ENCODE assay signal across 8 cellular contexts in the genomic region with DNA sequence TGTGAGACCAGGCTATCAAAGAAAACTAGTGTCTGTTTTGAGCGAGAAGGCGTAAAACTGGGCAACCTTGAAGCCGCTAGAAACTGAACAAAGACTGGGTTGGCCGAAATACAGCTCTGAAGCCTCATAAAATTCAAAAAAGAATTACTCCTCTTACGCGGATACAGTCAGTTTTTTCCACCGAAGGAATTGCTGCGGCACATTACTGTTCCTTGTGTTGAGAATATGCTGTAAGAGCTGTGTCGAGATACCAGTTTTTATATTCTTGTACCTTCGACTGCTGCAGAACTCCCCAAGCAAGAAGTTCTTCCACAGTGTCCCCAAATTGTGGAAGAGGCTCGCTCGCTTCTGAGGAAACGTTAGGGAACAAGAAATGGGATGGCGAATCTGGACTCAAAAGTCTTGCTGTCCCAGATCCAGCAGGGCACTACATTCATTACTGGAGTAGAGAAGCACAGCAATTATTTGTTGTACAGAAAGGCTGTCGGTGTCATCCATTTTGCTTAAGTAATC. TPM values are rescaled to one million over a fixed set of nuclear protein-coding genes. Genes with fewer than 3 reads are reported as not detected.
A peak's percentile ranks its signal among the peaks of the same experiment; 100 is the strongest.
DNase-seq lines count a peak whose midpoint lies in the region; ATAC-seq, FAIRE-seq and TF ChIP-seq lines count a peak whose summit lies in the region.

No MANE protein-coding gene starts in this region.

- H4K20me1 ChIP-seq in IMR-90 (ENCODE audit: insufficient read depth, low read length): no peaks in the 10 kb centered on the region; the same call in 1 of the 2 replicates

- no peaks in the 10 kb centered on the region for H3K9me1 ChIP-seq in IMR-90 (ENCODE audit: insufficient read depth, low read length)

- peak overlapping the region; percentile 78 for H4K5ac ChIP-seq in IMR-90 (ENCODE audit: low read depth, low read length)

- WGBS in A549 (ENCODE audit: missing lambda C conversion rate): 4% methylated on average over 15 of the region's 15 CpGs
- 20% methylated on average over 2 of the region's 15 CpGs; no CpG with 5 or more reads in 1 of the 2 experiments for WGBS in IMR-90 (ENCODE audit: extremely low coverage in 2 of 2, insufficient read length in 1 of 2), 2 experiments

- no peaks in the 10 kb centered on the region for H3K27me3 ChIP-seq in IMR-90 (ENCODE audit: control insufficient read depth, insufficient read depth, low read length)
- H3K27me3 ChIP-seq in tibial artery: no peaks in the 10 kb centered on the region

- TF ChIP-seq EP300 in A549 (IDR thresholded peaks at IDR 0.05): no peak

- H4K91ac ChIP-seq in IMR-90 (ENCODE audit: insufficient read depth, low read depth, low read length): peak overlapping the region; percentile 80

- peak overlapping the region; percentile 58; the same call in 1 of the 2 replicates for H3K18ac ChIP-seq in IMR-90 (ENCODE audit: low read depth, low read length)

- H3K4me2 ChIP-seq in A549 (peak overlapping the region; percentile 97), IMR-90 (ENCODE audit: low read depth, low read length) (peak overlapping the region; percentile 80)

- TF ChIP-seq RAD21 in A549 (conservative IDR thresholded peaks at IDR 0.05 in 1 of 2, IDR thresholded peaks at IDR 0.05 in 1 of 2) (no peak), IMR-90 (IDR thresholded peaks at IDR 0.05; ENCODE audit: low read length) (no peak)

- intact Hi-C loops in IMR-90 (cut with micrococcal nuclease) (no loop called here), tibial artery (cut with DNase I; ENCODE audit: low total_unique reads) (no loop called here)

- H2BK5ac ChIP-seq in IMR-90 (ENCODE audit: low read depth, low read length, poor library complexity, severe bottlenecking): peak overlapping the region; percentile 81

- dilution Hi-C loops in IMR-90 (cut with HindIII; ENCODE audit: low sequenced_read_pairs, unreplicated experiment): no loop called here

- H2BK20ac ChIP-seq in IMR-90 (ENCODE audit: low read depth, low read length): no peak overlapping the region

- CTCF ChIA-PET in A549 (lab: Yijun Ruan, JAX): interaction anchor here (0.9 kb wide), 1 partner anchor 35 kb away, joined by 3 read pairs; no protein-coding TSS in a partner anchor
- CTCF ChIA-PET in IMR-90 (lab: Yijun Ruan, JAX): no interaction called here

- TF ChIP-seq CTCF in A549 (IDR thresholded peaks at IDR 0.05): no peak
- TF ChIP-seq CTCF in IMR-90 (conservative IDR thresholded peaks at IDR 0.05; ENCODE audit: low read depth, low read length): no peak
- TF ChIP-seq CTCF in astrocyte of the spinal cord (IDR thresholded peaks at IDR 0.05; ENCODE audit: low read depth, low read length): no peak
- TF ChIP-seq CTCF in tibial artery (IDR thresholded peaks at IDR 0.05): no peak

- peak overlapping the region; percentile 90 for H3K14ac ChIP-seq in IMR-90 (replicated peaks; ENCODE audit: low read depth, low read length)

- no TSS peak for BruUV-seq in IMR-90 (replicated peaks; lab: Mats Ljungman, UMichigan)

- H3K36me3 ChIP-seq in IMR-90 (ENCODE audit: control insufficient read depth, insufficient read depth, low read length): peaks cover 3% of the 10 kb centered on the region
- H3K36me3 ChIP-seq in tibial artery: peaks cover 8 to 11% (median 10%) of the 10 kb centered on the region in 3 donors

- H3K4me1 ChIP-seq in A549: peaks cover 10% of the 10 kb centered on the region; the same call in 1 of the 3 replicates
- no peaks in the 10 kb centered on the region for H3K4me1 ChIP-seq in IMR-90 (ENCODE audit: control insufficient read depth, insufficient read depth, low read length)
- peaks cover 0 to 31% (median 11%) of the 10 kb centered on the region in 4 donors for H3K4me1 ChIP-seq in tibial artery

- H2AK5ac ChIP-seq in IMR-90 (ENCODE audit: low read depth, low read length): peak overlapping the region; percentile 41; the same call in 1 of the 2 replicates

- H3K9ac ChIP-seq in IMR-90 (ENCODE audit: low read depth, low read length): peak overlapping the region; percentile 76

- peaks cover 6 to 8% of the 10 kb centered on the region in 2 experiments; a peak in 3 of 4 replicates for H3K79me1 ChIP-seq in IMR-90 (ENCODE audit: low read depth in 1 of 2, low read length in 2 of 2)

- peak overlapping the region; percentile 81 to 96 for H4K8ac ChIP-seq in IMR-90 (ENCODE audit: low read depth in 2 of 2, low read length in 2 of 2)

- TF ChIP-seq POLR2A in A549 (IDR thresholded peaks at IDR 0.05; ENCODE audit: low read length) (no peak), IMR-90 (IDR thresholded peaks at IDR 0.05; ENCODE audit: low read depth, low read length) (no peak)

- no peaks in the 10 kb centered on the region for H3K9me3 ChIP-seq in A549
- no peaks in the 10 kb centered on the region for H3K9me3 ChIP-seq in IMR-90 (ENCODE audit: control insufficient read depth, insufficient read depth, low read length)
- H3K9me3 ChIP-seq in tibial artery: no peaks in the 10 kb centered on the region

- H2BK120ac ChIP-seq in IMR-90 (ENCODE audit: low read depth, low read length): peak overlapping the region; percentile 41; the same call in 1 of the 2 replicates

- in situ Hi-C loops in IMR-90 (cut with MboI; ENCODE audit: low sequenced_read_pairs): no loop called here
- in situ Hi-C loops in astrocyte of the spinal cord (cut with HindIII; ENCODE audit: low sequenced_read_pairs): no loop called here
- in situ Hi-C loops in KBM-7 (cut with MboI; ENCODE audit: low pct_unique_long_range_greater_than_20kb, low sequenced_read_pairs): no loop called here

- ATAC-seq in A549 (peak; percentile 38 to 48), GM18517 (IDR thresholded peaks at IDR 0.05; ENCODE audit: unreplicated experiment) (peak; percentile 25), IMR-90 (ENCODE audit: low read depth) (peak; percentile 25), left lobe of liver (peak; percentile 15)

- peak overlapping the region; percentile 33 for H2AK9ac ChIP-seq in IMR-90 (replicated peaks; ENCODE audit: low read depth, low read length, poor library complexity)

- peak overlapping the region; percentile 84 for H3K23ac ChIP-seq in IMR-90 (ENCODE audit: low read depth, low read length)

- peak overlapping the region; percentile 85 to 96 for H3K27ac ChIP-seq in A549
- H3K27ac ChIP-seq in IMR-90 (ENCODE audit: insufficient read depth, low read length): peak overlapping the region; percentile 70
- H3K27ac ChIP-seq in tibial artery: peak overlapping the region; percentile 83 to 86

- H3K4me3 ChIP-seq in A549 (peak overlapping the region; percentile 76), IMR-90 (ENCODE audit: insufficient read depth, low read depth, low read length) (peak overlapping the region; percentile 81), astrocyte of the spinal cord (ENCODE audit: low read depth, low read length) (peak overlapping the region; percentile 80), tibial artery (peak overlapping the region; percentile 62 to 64)

- peak overlapping the region; percentile 79 for H3K4ac ChIP-seq in IMR-90 (ENCODE audit: low read depth, low read length)

- POLR2A ChIA-PET in A549 (lab: Yijun Ruan, JAX) (interaction anchor here (0.6 to 1.9 kb wide), 6 partner anchors 24 to 1590 kb away, joined by 3 to 7 read pairs (median 4); partner anchors contain the start of genes SENP6, SLC17A5 and TMEM30A), IMR-90 (lab: Charles Lee; ENCODE audit: unreplicated experiment) (no interaction called here)

- H2AFZ ChIP-seq in IMR-90 (replicated peaks; ENCODE audit: low read length, poor library complexity): peak overlapping the region; percentile 92

- DNase-seq in A549 (ENCODE audit: low read depth in 1 of 2, low spot score in 1 of 2): no peak
- DNase-seq in IMR-90: peak; percentile 12
- no peak for DNase-seq in astrocyte of the spinal cord (ENCODE audit: low read depth, low spot score)
- DNase-seq in left lobe of liver (ENCODE audit: low spot score): no peak
- no peak for DNase-seq in tibial artery
- DNase-seq in KBM-7: no peak
- DNase-seq in activated effector memory CD4-positive, alpha-beta T cell treated with anti-CD3 and anti-CD28 coated beads, Interleukin-2, amount 50 U/mL, for 16 hours: no peak

- H2BK15ac ChIP-seq in IMR-90 (ENCODE audit: low read depth, low read length): no peak overlapping the region

- H3K56ac ChIP-seq in IMR-90 (ENCODE audit: extremely low read depth, insufficient read depth, low read length): peak overlapping the region; percentile 80

- no peak for FAIRE-seq in A549 (lab: Jason Lieb, UNC)

TF ChIP-seq in IMR-90, 13 proteins besides CTCF, POLR2A, EP300 and RAD21 (continues in another document):
- no peak for TF ChIP-seq FOS (IDR thresholded peaks at IDR 0.05; ENCODE audit: low read depth, low read length)

RNA-seq across cellular contexts. Expression of gene COX7A2, which starts 0.5 kb away (rescaled TPM):
- polyA plus RNA-seq in A549 (2011; rRNA removed) (271 and 360 TPM in 2 replicates), A549 (2017; fragmentation: RNase III; extraction: RNeasy Plus Mini Kit Qiagen cat#74134 plus additional on column Dnase treatment) (464 to 507 TPM (median 488 TPM) in 3 replicates), IMR-90 (2012; rRNA removed) (174 and 185 TPM in 2 replicates)
- polyA plus RNA-seq in A549 (2012; cell fraction: cytosol; rRNA removed): 240 and 249 TPM in 2 replicates
- 97.7 and 193 TPM in 2 replicates for polyA plus RNA-seq in A549 (2012; cell fraction: nucleus; rRNA removed)
- 21.3 and 22.8 TPM in 2 replicates for polyA minus RNA-seq in A549 (2011; rRNA and poly(A)+ RNA removed)
- total RNA-seq in IMR-90 (2012; rRNA removed) (85.8 and 776 TPM in 2 replicates), left lobe of liver (183 TPM)
- polyA plus RNA-seq in IMR-90 (2012; cell fraction: cytosol; rRNA removed): 360 and 1,161 TPM in 2 replicates
- polyA plus RNA-seq in IMR-90 (2012; cell fraction: nucleus; rRNA removed; ENCODE audit: low replicate concordance): 39.2 and 183 TPM in 2 replicates

RNA-seq across cellular contexts. Expression of gene COL12A1, which starts 38.3 kb away (rescaled TPM):
- 11.2 and 11.8 TPM in 2 replicates for polyA plus RNA-seq in A549 (2011; rRNA removed)
- polyA plus RNA-seq in A549 (2012; cell fraction: cytosol; rRNA removed): 1.5 and 1.6 TPM in 2 replicates
- 3.8 and 4.6 TPM in 2 replicates for polyA plus RNA-seq in A549 (2012; cell fraction: nucleus; rRNA removed)
- polyA plus RNA-seq in A549 (2017; fragmentation: RNase III; extraction: RNeasy Plus Mini Kit Qiagen cat#74134 plus additional on column Dnase treatment): 5.6 to 7.5 TPM (median 6.3 TPM) in 3 replicates
- polyA minus RNA-seq in A549 (2011; rRNA and poly(A)+ RNA removed): 30.5 and 39.4 TPM in 2 replicates
- 452 and 502 TPM in 2 replicates for total RNA-seq in IMR-90 (2012; rRNA removed)
- polyA plus RNA-seq in IMR-90 (2012; rRNA removed): 307 and 350 TPM in 2 replicates
- polyA plus RNA-seq in IMR-90 (2012; cell fraction: cytosol; rRNA removed): 147 and 190 TPM in 2 replicates
- 157 and 467 TPM in 2 replicates for polyA plus RNA-seq in IMR-90 (2012; cell fraction: nucleus; rRNA removed; ENCODE audit: low replicate concordance)
- 1.6 TPM for total RNA-seq in left lobe of liver

RNA-seq across cellular contexts. Expression of gene TMEM30A, which starts 40.5 kb away (rescaled TPM):
- polyA plus RNA-seq in A549 (2011; rRNA removed) (75.5 and 94.3 TPM in 2 replicates), A549 (2017; fragmentation: RNase III; extraction: RNeasy Plus Mini Kit Qiagen cat#74134 plus additional on column Dnase treatment) (56.1 to 65.1 TPM (median 61.6 TPM) in 3 replicates), IMR-90 (2012; rRNA removed) (35.0 and 48.5 TPM in 2 replicates)
- 10.5 and 13.0 TPM in 2 replicates for polyA plus RNA-seq in A549 (2012; cell fraction: cytosol; rRNA removed)
- polyA plus RNA-seq in A549 (2012; cell fraction: nucleus; rRNA removed): 9.4 and 17.2 TPM in 2 replicates
- 26.4 and 26.9 TPM in 2 replicates for polyA minus RNA-seq in A549 (2011; rRNA and poly(A)+ RNA removed)
- total RNA-seq in IMR-90 (2012; rRNA removed) (111 and 206 TPM in 2 replicates), left lobe of liver (57.0 TPM)
- polyA plus RNA-seq in IMR-90 (2012; cell fraction: cytosol; rRNA removed): 9.4 and 13.2 TPM in 2 replicates
- 7.0 and 24.4 TPM in 2 replicates for polyA plus RNA-seq in IMR-90 (2012; cell fraction: nucleus; rRNA removed; ENCODE audit: low replicate concordance)

Comparison
In these comparisons a context has a peak if more than half of its experiments do, and no peak if none do; other contexts are left out.
1. RNA of gene COL12A1, which starts 38.3 kb away (total RNA-seq): 452 to 502 TPM in IMR-90; 1.6 TPM in left lobe of liver (single experiment); every median in the first group is over 100 times any median in the second.
2. Peak in every context shown above with its lines, with median percentiles within 50 percentile points of each other: ATAC-seq, H3K27ac ChIP-seq and H3K4me3 ChIP-seq.